Comparison of ENCODE assay signal across 11 cellular contexts in genomic region chr10:87025285-87025958, GRCh38. TPM values are rescaled to one million over a fixed set of nuclear protein-coding genes. Genes with fewer than 3 reads are reported as not detected.
A peak's percentile ranks its signal among the peaks of the same experiment; 100 is the strongest.
DNase-seq lines count a peak whose midpoint lies in the region; FAIRE-seq and TF ChIP-seq lines count a peak whose summit lies in the region.
"Not testable (repeated sequence)": the region's sequence is repeated elsewhere in the genome, so short reads cannot be mapped to it uniquely, and the experiment has no call there.
"Had no signal": no experiment of that assay in that cellular context is flagged by ENCODE, and none has a peak within 500 bp of the region (broad histone marks: within the 10 kb centered on the region; RNA-seq: fewer than 3 reads in every experiment).

No MANE protein-coding gene starts in this region.

- WGBS in GM23248 (ENCODE audit: low coverage in 1 of 2, low lambda C conversion rate in 2 of 2, missing lambda C conversion rate in 2 of 2), 2 experiments: 16 to 19% methylated on average over 5 of the region's 5 CpGs

- not testable (repeated sequence) for H3K36me3 Mint-ChIP-seq in activated CD4-positive, alpha-beta memory T cell treated with anti-CD3 and anti-CD28 coated beads for 36 hours; astrocyte (ENCODE audit: low read depth, unreplicated experiment)

- CTCF ChIA-PET in activated CD4-positive, alpha-beta memory T cell treated with anti-CD3 and anti-CD28 coated beads for 36 hours (lab: Charles Lee): interaction anchor here (1.1 kb wide), 1 partner anchor 86 kb away, joined by 4 read pairs; no protein-coding TSS in a partner anchor

- not testable (repeated sequence) for H4K20me1 ChIP-seq in GM23248 (ENCODE audit: insufficient read depth); astrocyte (ENCODE audit: insufficient read depth, low read length); osteoblast (ENCODE audit: insufficient read depth, low read length)

- not testable (repeated sequence) for H3K36me3 ChIP-seq in GM23248 (ENCODE audit: low read depth); astrocyte (ENCODE audit: insufficient read depth, low read length); osteoblast (ENCODE audit: insufficient read depth, low read length)

- not testable (repeated sequence) for H3K4me3 Mint-ChIP-seq in activated CD4-positive, alpha-beta memory T cell treated with anti-CD3 and anti-CD28 coated beads for 36 hours; astrocyte (ENCODE audit: unreplicated experiment)

- H3K27me3 Mint-ChIP-seq in activated CD4-positive, alpha-beta memory T cell treated with anti-CD3 and anti-CD28 coated beads for 36 hours; astrocyte (ENCODE audit: low read depth, unreplicated experiment): not testable (repeated sequence)

- DNase-seq in GM23248 (peak; percentile 84), LoVo (ENCODE audit: low spot score) (peak; percentile 55), SIG-M5 treated with dmso at 0.1 percent for 504 hours (lab: John Stamatoyannopoulos, UW; ENCODE audit: unreplicated experiment) (peak; percentile 73), astrocyte (ENCODE audit: low read depth) (peak; percentile 80), fibroblast of peridontal ligament (ENCODE audit: extremely low read depth) (peak; percentile 66)
- peak; percentile 52 for DNase-seq in activated CD4-positive, alpha-beta memory T cell treated with anti-CD3 and anti-CD28 coated beads for 36 hours
- DNase-seq in osteoblast (ENCODE audit: insufficient read length, low spot score, missing footprints): not testable (repeated sequence)

- not testable (repeated sequence) for H3K9me3 Mint-ChIP-seq in activated CD4-positive, alpha-beta memory T cell treated with anti-CD3 and anti-CD28 coated beads for 36 hours; astrocyte (ENCODE audit: unreplicated experiment)

- not testable (repeated sequence) for H3K9me2 ChIP-seq in GM23248 (ENCODE audit: insufficient read depth)

- peak overlapping the region; percentile 88 for H3K27ac Mint-ChIP-seq in activated CD4-positive, alpha-beta memory T cell treated with anti-CD3 and anti-CD28 coated beads for 36 hours
- peak overlapping the region; percentile 78 for H3K27ac Mint-ChIP-seq in astrocyte (ENCODE audit: unreplicated experiment)

- peak overlapping the region; percentile 5; the same call in 1 of the 2 replicates for H3K4me3 ChIP-seq in GM23248
- H3K4me3 ChIP-seq in astrocyte (ENCODE audit: insufficient read depth, low read depth, low read length); osteoblast (ENCODE audit: insufficient read depth, low read length): not testable (repeated sequence)

- not testable (repeated sequence) for H3K27me3 ChIP-seq in GM23248 (replicated peaks; ENCODE audit: insufficient read depth); astrocyte (ENCODE audit: insufficient read depth, low read length); osteoblast (ENCODE audit: insufficient read depth, low read length)

- not testable (repeated sequence) for H3K4me1 Mint-ChIP-seq in activated CD4-positive, alpha-beta memory T cell treated with anti-CD3 and anti-CD28 coated beads for 36 hours (ENCODE audit: low read depth)
- H3K4me1 Mint-ChIP-seq in astrocyte (ENCODE audit: low read depth, unreplicated experiment): peaks cover 11% of the 10 kb centered on the region

- in situ Hi-C loops in GM23248 (cut with MboI): not testable (repeated sequence)

- not testable (repeated sequence) for H3F3A ChIP-seq in GM23248 (ENCODE audit: insufficient read depth)

- not testable (repeated sequence) for H3K79me2 ChIP-seq in GM23248 (ENCODE audit: insufficient read depth); astrocyte (ENCODE audit: insufficient read depth, low read length); osteoblast (ENCODE audit: insufficient read depth, low read length)

- POLR2A ChIA-PET in activated CD4-positive, alpha-beta memory T cell treated with anti-CD3 and anti-CD28 coated beads for 36 hours (lab: Charles Lee): interaction anchor here (0.6 kb wide), 1 partner anchor 586 kb away, joined by 4 read pairs; no protein-coding TSS in a partner anchor

- H3K4me2 ChIP-seq in GM23248 (ENCODE audit: unreplicated experiment) (peak overlapping the region; percentile 50), astrocyte (ENCODE audit: low read length) (peak overlapping the region; percentile 73), osteoblast (ENCODE audit: insufficient read depth, low read length) (peak overlapping the region; percentile 48)

- not testable (repeated sequence) for TF ChIP-seq CTCF in astrocyte (IDR thresholded peaks at IDR 0.05; ENCODE audit: insufficient read depth, low read depth, low read length); osteoblast (IDR thresholded peaks at IDR 0.05; ENCODE audit: extremely low read depth, low read depth, low read length)

- not testable (repeated sequence) for H3K9me3 ChIP-seq in GM23248 (ENCODE audit: low read depth); astrocyte (ENCODE audit: insufficient read depth, low read depth, low read length); osteoblast (ENCODE audit: low read depth, low read length)

- peak overlapping the region; percentile 1 for H2AFZ ChIP-seq in GM23248
- not testable (repeated sequence) for H2AFZ ChIP-seq in astrocyte (ENCODE audit: low read depth, low read length); osteoblast (ENCODE audit: low read length)

- H3K27ac ChIP-seq in GM23248: peak overlapping the region; percentile 66
- H3K27ac ChIP-seq in astrocyte (ENCODE audit: low read depth, low read length): peak overlapping the region; percentile 44
- H3K27ac ChIP-seq in osteoblast (ENCODE audit: low read depth, low read length): peak overlapping the region; percentile 23

- peaks cover 19% of the 10 kb centered on the region for H3K4me1 ChIP-seq in GM23248 (ENCODE audit: insufficient read depth)
- not testable (repeated sequence) for H3K4me1 ChIP-seq in astrocyte (ENCODE audit: insufficient read depth, low read length); osteoblast (ENCODE audit: insufficient read depth, low read length)

- not testable (repeated sequence) for FAIRE-seq in astrocyte (lab: Jason Lieb, UNC)

- H3K9ac ChIP-seq in GM23248: peak overlapping the region; percentile 25
- not testable (repeated sequence) for H3K9ac ChIP-seq in astrocyte (ENCODE audit: low read length)

- intact Hi-C loops in activated CD4-positive, alpha-beta memory T cell treated with anti-CD3 and anti-CD28 coated beads for 36 hours (cut with micrococcal nuclease): loop anchor here (5.0 kb wide), 1 partner anchor 67 kb away; the partner anchor contains the start of gene GLUD1

RNA-seq across cellular contexts. Expression of gene FAM25A, which starts 5.3 kb away (rescaled TPM):
- total RNA-seq in GM23248 (2014; rRNA removed; shearing (Covaris generic)): not detected in 2 replicates
- polyA plus RNA-seq in GM23248 (2016; fragmentation: Nextera tagmentation; extraction: Ambion mirVana): not detected in 2 replicates
- not detected for total RNA-seq in activated CD4-positive, alpha-beta memory T cell treated with anti-CD3 and anti-CD28 coated beads for 36 hours
- not detected in 2 replicates for total RNA-seq in astrocyte
- not detected in 2 replicates for total RNA-seq in osteoblast
- total RNA-seq: body of pancreas; lung microvascular endothelial cell; T-helper 2 cell treated with Interferon-gamma antibody and Interleukin-4, amounts not matched to agents 100 ng/mL and 5 ng/mL, for 36 hours; tibial nerve had no signal

RNA-seq across cellular contexts. Expression of gene ADIRF, which starts 57.1 kb away (rescaled TPM):
- total RNA-seq in GM23248 (2014; rRNA removed; shearing (Covaris generic)): 17.6 and 34.1 TPM in 2 replicates
- polyA plus RNA-seq in GM23248 (2016; fragmentation: Nextera tagmentation; extraction: Ambion mirVana): 175 and 184 TPM in 2 replicates
- total RNA-seq in activated CD4-positive, alpha-beta memory T cell treated with anti-CD3 and anti-CD28 coated beads for 36 hours: not detected
- total RNA-seq in astrocyte (not detected in 2 replicates), osteoblast (11.9 and 18.3 TPM in 2 replicates)
- total RNA-seq: T-helper 2 cell treated with Interferon-gamma antibody and Interleukin-4, amounts not matched to agents 100 ng/mL and 5 ng/mL, for 36 hours had no signal

Comparison
In these comparisons a context has a peak if more than half of its experiments do, and no peak if none do; other contexts are left out.
1. RNA of gene ADIRF, which starts 57.1 kb away (total RNA-seq): 17.6 to 34.1 TPM in GM23248 and 11.9 to 18.3 TPM in osteoblast; not detected in activated CD4-positive, alpha-beta memory T cell treated with anti-CD3 and anti-CD28 coated beads for 36 hours and not detected in astrocyte; every median in the first group is over 10 times any median in the second.
2. Peak in every context shown above with its lines, with median percentiles within 50 percentile points of each other: H3K27ac ChIP-seq and H3K4me2 ChIP-seq.